9 cellular contexts compared by ENCODE assay signal in the genomic region with DNA sequence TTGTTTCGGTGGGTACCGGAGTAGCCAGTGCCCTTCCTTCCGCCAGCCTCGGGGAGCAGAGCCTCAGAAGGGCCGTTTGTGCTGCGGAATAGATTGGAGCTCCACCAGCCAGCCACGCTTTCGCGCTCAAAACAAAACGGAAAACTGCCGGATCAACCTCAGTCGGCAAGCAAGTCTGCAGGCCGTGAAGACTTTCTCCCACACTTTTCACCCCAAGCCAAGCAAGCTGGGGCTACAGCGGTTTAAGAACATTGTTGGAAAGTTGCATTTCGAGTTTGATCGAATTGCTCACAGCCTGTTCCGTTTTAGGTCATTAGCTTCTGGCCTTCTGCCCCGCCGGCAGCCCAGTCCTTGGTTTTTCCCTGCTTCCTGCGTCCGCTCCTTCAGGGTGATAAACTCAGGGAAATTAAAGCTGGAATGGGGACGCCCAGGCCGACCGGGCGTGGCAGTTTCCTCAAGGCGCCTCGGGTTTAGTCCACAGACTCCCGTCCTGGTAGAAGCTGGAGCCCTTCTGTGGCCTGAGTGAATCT. TPM values are rescaled to one million over a fixed set of nuclear protein-coding genes. Genes with fewer than 3 reads are reported as not detected.
A peak's percentile ranks its signal among the peaks of the same experiment; 100 is the strongest.
DNase-seq lines count a peak whose midpoint lies in the region; ATAC-seq, FAIRE-seq and TF ChIP-seq lines count a peak whose summit lies in the region.
"Had no signal": no experiment of that assay in that cellular context is flagged by ENCODE, and none has a peak within 500 bp of the region (broad histone marks: within the 10 kb centered on the region; RNA-seq: fewer than 3 reads in every experiment).

No MANE protein-coding gene starts in this region.

- no peak for TF ChIP-seq POLR2A in adrenal gland (IDR thresholded peaks at IDR 0.05)

- H3K36me3 ChIP-seq in MM.1S (replicated peaks; ENCODE audit: insufficient read depth, low read length) (no peaks in the 10 kb centered on the region), adrenal gland (replicated peaks in 1 of 2) (no peaks in the 10 kb centered on the region), iPS-20b (ENCODE audit: insufficient read depth, low read depth, low read length) (no peaks in the 10 kb centered on the region), small intestine (ENCODE audit: control insufficient read depth in 2 of 2, insufficient read depth in 2 of 2, low read length in 2 of 2) (no peaks in the 10 kb centered on the region)

- FAIRE-seq in small intestine (lab: Jason Lieb, UNC), result no peak

- no peak overlapping the region for H3K27ac ChIP-seq in MM.1S (ENCODE audit: low read length)
- no peak overlapping the region for H3K27ac ChIP-seq in adrenal gland
- H3K27ac ChIP-seq in iPS-20b (ENCODE audit: low read length), result no peak overlapping the region
- no peak overlapping the region for H3K27ac ChIP-seq in small intestine (ENCODE audit: low read depth in 1 of 2, low read length in 1 of 2)

- H3F3A ChIP-seq in MM.1S (ENCODE audit: insufficient read depth, low read length), result peaks cover 10% of the 10 kb centered on the region; the same call in 1 of the 2 replicates

- no peak for TF ChIP-seq CTCF in MM.1S (IDR thresholded peaks at IDR 0.05; ENCODE audit: low read length)
- no peak for TF ChIP-seq CTCF in adrenal gland (IDR thresholded peaks at IDR 0.05)

- no peaks in the 10 kb centered on the region for H3K9me2 ChIP-seq in MM.1S (replicated peaks; ENCODE audit: insufficient read depth, low read length)

- H4K20me1 ChIP-seq in MM.1S (ENCODE audit: insufficient read depth, low read length), result no peaks in the 10 kb centered on the region

- intact Hi-C loops in adrenal gland (cut with DNase I), result no loop called here

- peak overlapping the region; percentile 99 for H2AFZ ChIP-seq in MM.1S (ENCODE audit: low read length)

- H3K4me2 ChIP-seq in MM.1S (ENCODE audit: low read depth, low read length), result peak overlapping the region; percentile 100

- ATAC-seq in GM18867 (IDR thresholded peaks at IDR 0.05; ENCODE audit: unreplicated experiment) (no peak), HG03097 (IDR thresholded peaks at IDR 0.05; ENCODE audit: low FRiP score, unreplicated experiment) (no peak)

- peak overlapping the region; percentile 86 for H3K4me3 ChIP-seq in MM.1S (ENCODE audit: low read length)
- peak overlapping the region in 2 of 4 donors; percentile 27 to 74 for H3K4me3 ChIP-seq in adrenal gland
- H3K4me3 ChIP-seq in iPS-20b (ENCODE audit: low read length), result peak overlapping the region; percentile 63
- peak overlapping the region in 1 of 2 donors; percentile 47 for H3K4me3 ChIP-seq in small intestine (ENCODE audit: low read depth in 1 of 2, low read length in 2 of 2)

- WGBS in adrenal gland, 4 donors, result 8 to 16% (median 10%) methylated on average over 28 of the region's 28 CpGs
- 7 to 12% (median 11%) methylated on average over 28 of the region's 28 CpGs for WGBS in small intestine, 3 donors

- peaks cover 28% of the 10 kb centered on the region for H3K27me3 ChIP-seq in MM.1S (replicated peaks; ENCODE audit: insufficient read depth, low read length)
- peaks cover 32% of the 10 kb centered on the region for H3K27me3 ChIP-seq in adrenal gland
- H3K27me3 ChIP-seq in iPS-20b (ENCODE audit: insufficient read depth, low read length), result peaks cover 96% of the 10 kb centered on the region
- peaks cover 9 to 42% of the 10 kb centered on the region in 2 donors for H3K27me3 ChIP-seq in small intestine (ENCODE audit: control insufficient read depth in 2 of 2, insufficient read depth in 2 of 2, low read length in 2 of 2)

- H3K9ac ChIP-seq in MM.1S (ENCODE audit: low read length), result peak overlapping the region; percentile 41; the same call in 1 of the 2 replicates
- H3K9ac ChIP-seq in iPS-20b (ENCODE audit: low read depth, low read length), result no peak overlapping the region

- H3K79me2 ChIP-seq in MM.1S (ENCODE audit: low read length), result no peaks in the 10 kb centered on the region

- 0 out of 2 replicates have a peak, but pooled peaks cover 7% of the 10 kb centered on the region for H3K4me1 ChIP-seq in MM.1S (ENCODE audit: low read length)
- peaks cover 18 to 32% of the 10 kb centered on the region in 2 donors for H3K4me1 ChIP-seq in adrenal gland (replicated peaks in 1 of 2)
- H3K4me1 ChIP-seq in iPS-20b (ENCODE audit: insufficient read depth, low read length), result peaks cover 7% of the 10 kb centered on the region; the same call in 1 of the 2 replicates
- peaks cover 0 to 3% of the 10 kb centered on the region in 2 donors for H3K4me1 ChIP-seq in small intestine (ENCODE audit: control insufficient read depth in 2 of 2, insufficient read depth in 1 of 2, low read depth in 1 of 2, low read length in 1 of 2)

- H3K9me3 ChIP-seq in MM.1S (replicated peaks; ENCODE audit: insufficient read depth, low read length) (no peaks in the 10 kb centered on the region), adrenal gland (replicated peaks in 1 of 3) (no peaks in the 10 kb centered on the region), iPS-20b (ENCODE audit: insufficient read depth, low read depth, low read length) (peaks cover 8% of the 10 kb centered on the region; the same call in 1 of the 2 replicates), small intestine (ENCODE audit: control insufficient read depth, low read depth) (no peaks in the 10 kb centered on the region)

- peak; percentile 55 for DNase-seq in EL
- DNase-seq in MM.1S, result peak; percentile 42
- DNase-seq in adrenal gland, result peak in 5 of 7 donors; percentile 32 to 61 (median 42)
- peak; percentile 67 for DNase-seq in small intestine
- DNase-seq in HuH-7.5 (ENCODE audit: low spot score), result no peak

RNA-seq across cellular contexts. Expression of a gene that starts 0.8 kb away (rescaled TPM):
- 1 to 10 TPM in 1 of 8 donors, under 1 TPM in 5, not detected in 2; 0.42 to 1.1 (median 0.65) TPM for total RNA-seq in adrenal gland
- polyA plus RNA-seq in adrenal gland (1 to 10 TPM in 1 of 3 donors, under 1 TPM in 1, not detected in 1; 0.81 to 1.1 TPM), small intestine (under 1 TPM in 1 of 3 donors, not detected in 2; 0.49 TPM)

RNA-seq across cellular contexts. Expression of a gene that starts 7.1 kb away (rescaled TPM):
- not detected for total RNA-seq in adrenal gland
- polyA plus RNA-seq in adrenal gland (not detected), small intestine (not detected)
- total RNA-seq: subcutaneous adipose tissue had no signal
